ENCODE assay signal across 8 cellular contexts in the genomic region with DNA sequence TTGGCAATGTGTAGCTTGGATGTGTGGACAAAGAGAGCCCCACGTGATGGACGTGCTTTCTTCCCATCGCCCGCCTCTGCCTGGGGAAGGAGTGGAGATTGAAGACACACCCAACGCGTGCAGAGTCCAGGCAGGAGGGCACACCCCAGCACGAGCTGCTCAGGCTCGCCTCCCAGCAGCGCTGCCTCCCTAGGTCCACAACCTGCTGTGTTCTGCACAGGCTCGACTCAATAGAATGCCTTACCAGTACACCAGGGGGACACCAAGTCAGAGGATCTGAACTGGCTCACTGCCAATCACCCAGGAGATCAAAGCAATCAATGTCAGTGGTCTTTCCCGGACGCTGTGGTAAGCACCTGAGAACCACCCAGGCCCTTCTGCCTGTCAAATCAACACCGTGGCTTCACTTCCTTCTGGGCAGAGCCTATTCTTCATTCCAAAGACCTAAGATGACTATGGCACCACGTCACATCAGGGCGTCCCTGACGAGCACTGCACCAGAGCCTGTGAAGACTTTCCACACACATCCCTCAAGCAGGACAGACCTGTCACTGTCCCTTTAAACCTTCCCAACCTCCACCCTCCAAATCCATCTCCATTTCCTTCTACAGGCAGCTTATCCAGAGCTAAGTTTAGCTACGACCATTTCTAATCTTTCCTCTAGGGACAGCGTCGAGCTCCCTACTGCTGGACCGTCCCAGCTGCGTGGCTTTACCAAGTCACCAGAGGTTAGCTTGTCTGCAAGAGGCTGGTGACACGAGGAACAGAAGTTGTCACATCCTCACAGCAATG.
A peak's percentile ranks its signal among the peaks of the same experiment; 100 is the strongest.
DNase-seq lines count a peak whose midpoint lies in the region; ATAC-seq and TF ChIP-seq lines count a peak whose summit lies in the region.

No MANE protein-coding gene starts in this region.

- no peaks in the 10 kb centered on the region for H3K4me1 ChIP-seq in body of pancreas

- no peaks in the 10 kb centered on the region for H3K36me3 ChIP-seq in body of pancreas (replicated peaks in 1 of 2; ENCODE audit: insufficient read depth in 1 of 2, low read depth in 2 of 2)

- peak; percentile 31 for ATAC-seq in body of pancreas

- peak in 4 of 7 experiments; percentile 18 to 29 (median 26) for TF ChIP-seq CTCF in body of pancreas (IDR thresholded peaks at IDR 0.05)

- 62 to 68% methylated on average over 19 to 22 of the region's 22 CpGs for WGBS in body of pancreas, 2 donors

- H3K27me3 ChIP-seq in body of pancreas = no peaks in the 10 kb centered on the region

- intact Hi-C loops in body of pancreas (cut with DNase I) = no loop called here

- no peak overlapping the region for H3K4me3 ChIP-seq in body of pancreas

- H3K9me3 ChIP-seq in body of pancreas = no peaks in the 10 kb centered on the region

- TF ChIP-seq POLR2A in body of pancreas (IDR thresholded peaks at IDR 0.05) = no peak

- DNase-seq in 8988T = peak; percentile 19
- DNase-seq in GDM1 (lab: John Stamatoyannopoulos, UW) = peak; percentile 35
- DNase-seq in NCI-H2196 treated with DMSO at 0.1 percent for 48 hours (lab: John Stamatoyannopoulos, UW; ENCODE audit: unreplicated experiment) = peak; percentile 40
- DNase-seq in body of pancreas = peak in 2 of 4 donors; percentile 38
- DNase-seq in islet precursor cell = peak; percentile 85
- DNase-seq in stimulated activated CD8-positive, alpha-beta memory T cell treated with anti-CD3 and anti-CD28 coated beads, Interleukin-4, amount 100 ng/mL, for 48 hours = peak; percentile 38
- no peak for DNase-seq in activated gamma-delta T cell (lab: John Stamatoyannopoulos, UW)
- no peak for DNase-seq in stimulated activated CD4-positive, alpha-beta T cell treated with anti-CD3 and anti-CD28 coated beads, Interleukin-15, amount 100 ng/mL, for 24 hours

- peak overlapping the region in 3 of 4 donors; percentile 11 to 15 (median 14) for H3K27ac ChIP-seq in body of pancreas

Comparison
In these comparisons a context has a peak if more than half of its experiments do, and no peak if none do; other contexts are left out.
1. DNase-seq: peak in 8988T (single experiment), GDM1 (single experiment), NCI-H2196 treated with DMSO at 0.1 percent for 48 hours (single experiment), islet precursor cell (single experiment) and stimulated activated CD8-positive, alpha-beta memory T cell treated with anti-CD3 and anti-CD28 coated beads, Interleukin-4, amount 100 ng/mL, for 48 hours (single experiment); none in activated gamma-delta T cell (single experiment) and stimulated activated CD4-positive, alpha-beta T cell treated with anti-CD3 and anti-CD28 coated beads, Interleukin-15, amount 100 ng/mL, for 24 hours (single experiment).